In the genomic region with DNA sequence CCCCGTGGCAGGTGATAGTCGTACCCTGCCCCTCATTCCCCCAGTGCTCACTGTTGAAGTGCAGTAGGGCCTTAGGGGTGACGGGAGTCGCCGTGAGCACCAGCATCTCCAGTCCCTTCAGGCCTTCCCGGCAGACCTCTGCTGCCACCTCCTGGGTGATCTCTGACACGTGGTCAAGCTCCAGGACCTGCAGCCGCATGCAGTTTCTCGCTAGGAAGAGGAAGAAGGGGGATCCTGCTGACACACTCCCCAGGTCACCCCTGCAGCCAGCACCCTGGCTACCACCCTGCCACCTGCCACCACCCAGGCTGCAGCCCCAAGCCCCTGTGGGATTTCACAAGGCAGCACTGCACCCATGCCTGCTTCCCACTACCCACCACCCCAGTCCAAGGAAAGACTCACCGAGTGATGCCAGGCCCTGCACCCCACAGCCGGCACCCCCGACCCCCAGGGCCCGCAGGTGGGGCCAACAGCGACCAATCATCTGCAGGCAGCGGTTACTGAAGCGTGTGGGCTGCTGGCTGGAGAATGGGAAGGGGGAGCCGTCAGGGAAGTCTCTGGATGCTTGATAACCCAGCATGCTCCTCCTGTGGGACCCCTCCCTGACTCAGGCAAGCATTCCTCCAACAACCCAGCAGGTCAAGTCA, we compare ENCODE assay signal across 1 cellular context.
TF ChIP-seq lines count a peak whose summit lies in the region.

No MANE protein-coding gene starts in this region.

TF ChIP-seq in HepG2, 621 proteins besides CTCF, POLR2A, EP300 and RAD21 (continued from another document and continues in another):
- no peak for TF ChIP-seq NFAT5 (CRISPR knock-in tag; IDR thresholded peaks at IDR 0.05)
- no peak for TF ChIP-seq DBP (CRISPR knock-in tag; IDR thresholded peaks at IDR 0.05; ENCODE audit: not compliant biosample characterization)
- TF ChIP-seq IKZF5 (CRISPR knock-in tag; IDR thresholded peaks at IDR 0.05): 0 out of 2 replicates have a peak, but pooled peaks have one; percentile 25
- no peak for TF ChIP-seq SSRP1 (CRISPR knock-in tag; IDR thresholded peaks at IDR 0.05)
- TF ChIP-seq TGIF2 (CRISPR knock-in tag; IDR thresholded peaks at IDR 0.05): 0 out of 2 replicates have a peak, but pooled peaks have one; percentile 55
- no peak for TF ChIP-seq ZNF546 (CRISPR knock-in tag; conservative IDR thresholded peaks at IDR 0.05)
- TF ChIP-seq PTBP1 (IDR thresholded peaks at IDR 0.05; ENCODE audit: low read depth, low read length, poor library complexity, severe bottlenecking): no peak
- no peak for TF ChIP-seq ZNF891 (CRISPR knock-in tag; IDR thresholded peaks at IDR 0.05)
- TF ChIP-seq ZNF234 (CRISPR knock-in tag; conservative IDR thresholded peaks at IDR 0.05): no peak
- TF ChIP-seq ZNF282 (IDR thresholded peaks at IDR 0.05; ENCODE audit: partially characterized antibody): no peak
- no peak for TF ChIP-seq ZNF362 (CRISPR knock-in tag; IDR thresholded peaks at IDR 0.05; ENCODE audit: borderline replicate concordance)
- no peak for TF ChIP-seq MED8 (CRISPR knock-in tag; IDR thresholded peaks at IDR 0.05; ENCODE audit: insufficient replicate concordance)
- TF ChIP-seq, protein P1, sequence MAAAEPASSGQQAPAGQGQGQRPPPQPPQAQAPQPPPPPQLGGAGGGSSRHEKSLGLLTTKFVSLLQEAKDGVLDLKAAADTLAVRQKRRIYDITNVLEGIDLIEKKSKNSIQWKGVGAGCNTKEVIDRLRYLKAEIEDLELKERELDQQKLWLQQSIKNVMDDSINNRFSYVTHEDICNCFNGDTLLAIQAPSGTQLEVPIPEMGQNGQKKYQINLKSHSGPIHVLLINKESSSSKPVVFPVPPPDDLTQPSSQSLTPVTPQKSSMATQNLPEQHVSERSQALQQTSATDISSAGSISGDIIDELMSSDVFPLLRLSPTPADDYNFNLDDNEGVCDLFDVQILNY (CRISPR knock-in tag; conservative IDR thresholded peaks at IDR 0.05): no peak
- TF ChIP-seq CCDC6 (CRISPR knock-in tag; IDR thresholded peaks at IDR 0.05): no peak
- TF ChIP-seq ZNF33B (CRISPR knock-in tag; IDR thresholded peaks at IDR 0.05): no peak
- TF ChIP-seq JUNB (CRISPR knock-in tag; IDR thresholded peaks at IDR 0.05; ENCODE audit: borderline replicate concordance): no peak
- no peak for TF ChIP-seq ZNF30 (CRISPR knock-in tag; IDR thresholded peaks at IDR 0.05)
- no peak for TF ChIP-seq PRDM10 (CRISPR knock-in tag; IDR thresholded peaks at IDR 0.05; ENCODE audit: low read depth)
- no peak for TF ChIP-seq SOX5 (CRISPR knock-in tag; IDR thresholded peaks at IDR 0.05; ENCODE audit: borderline replicate concordance)
- TF ChIP-seq TEF (CRISPR knock-in tag; IDR thresholded peaks at IDR 0.05): no peak
- TF ChIP-seq, protein P2, sequence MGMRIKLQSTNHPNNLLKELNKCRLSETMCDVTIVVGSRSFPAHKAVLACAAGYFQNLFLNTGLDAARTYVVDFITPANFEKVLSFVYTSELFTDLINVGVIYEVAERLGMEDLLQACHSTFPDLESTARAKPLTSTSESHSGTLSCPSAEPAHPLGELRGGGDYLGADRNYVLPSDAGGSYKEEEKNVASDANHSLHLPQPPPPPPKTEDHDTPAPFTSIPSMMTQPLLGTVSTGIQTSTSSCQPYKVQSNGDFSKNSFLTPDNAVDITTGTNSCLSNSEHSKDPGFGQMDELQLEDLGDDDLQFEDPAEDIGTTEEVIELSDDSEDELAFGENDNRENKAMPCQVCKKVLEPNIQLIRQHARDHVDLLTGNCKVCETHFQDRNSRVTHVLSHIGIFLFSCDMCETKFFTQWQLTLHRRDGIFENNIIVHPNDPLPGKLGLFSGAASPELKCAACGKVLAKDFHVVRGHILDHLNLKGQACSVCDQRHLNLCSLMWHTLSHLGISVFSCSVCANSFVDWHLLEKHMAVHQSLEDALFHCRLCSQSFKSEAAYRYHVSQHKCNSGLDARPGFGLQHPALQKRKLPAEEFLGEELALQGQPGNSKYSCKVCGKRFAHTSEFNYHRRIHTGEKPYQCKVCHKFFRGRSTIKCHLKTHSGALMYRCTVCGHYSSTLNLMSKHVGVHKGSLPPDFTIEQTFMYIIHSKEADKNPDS (CRISPR knock-in tag; IDR thresholded peaks at IDR 0.05): 0 out of 2 replicates have a peak, but pooled peaks have one; percentile 66
- no peak for TF ChIP-seq NR3C1 (CRISPR knock-in tag; IDR thresholded peaks at IDR 0.05)
- TF ChIP-seq ZNF451 (CRISPR knock-in tag; IDR thresholded peaks at IDR 0.05): no peak
- TF ChIP-seq ARID2 (CRISPR knock-in tag; IDR thresholded peaks at IDR 0.05; ENCODE audit: borderline replicate concordance): no peak
- no peak for TF ChIP-seq ZNF460 (CRISPR knock-in tag; IDR thresholded peaks at IDR 0.05; ENCODE audit: borderline replicate concordance)
- no peak for TF ChIP-seq ZNF605 (CRISPR knock-in tag; IDR thresholded peaks at IDR 0.05)
- TF ChIP-seq ZSCAN21 (CRISPR knock-in tag; IDR thresholded peaks at IDR 0.05; ENCODE audit: borderline replicate concordance): no peak
- no peak for TF ChIP-seq NPAS2 (CRISPR knock-in tag; IDR thresholded peaks at IDR 0.05; ENCODE audit: borderline replicate concordance)
- TF ChIP-seq MTA1 (CRISPR knock-in tag; IDR thresholded peaks at IDR 0.05; ENCODE audit: borderline replicate concordance): no peak
- TF ChIP-seq ZNF343 (CRISPR knock-in tag; IDR thresholded peaks at IDR 0.05): no peak
- no peak for TF ChIP-seq CBX5 (CRISPR knock-in tag; IDR thresholded peaks at IDR 0.05; ENCODE audit: borderline replicate concordance)
- TF ChIP-seq NR2F2 (IDR thresholded peaks at IDR 0.05; ENCODE audit: borderline replicate concordance, low read depth): no peak
- no peak for TF ChIP-seq PAX8 (CRISPR knock-in tag; IDR thresholded peaks at IDR 0.05; ENCODE audit: borderline replicate concordance)
- no peak for TF ChIP-seq ZNF510 (CRISPR knock-in tag; IDR thresholded peaks at IDR 0.05; ENCODE audit: low read depth)
- TF ChIP-seq DRAP1 (CRISPR knock-in tag; IDR thresholded peaks at IDR 0.05): no peak
- TF ChIP-seq ARNTL (CRISPR knock-in tag; IDR thresholded peaks at IDR 0.05): no peak
- TF ChIP-seq ZNF431 (CRISPR knock-in tag; IDR thresholded peaks at IDR 0.05; ENCODE audit: borderline replicate concordance, low read depth): no peak
- 0 out of 2 replicates have a peak, but pooled peaks have one; percentile 17 for TF ChIP-seq FOXK1 (CRISPR knock-in tag; IDR thresholded peaks at IDR 0.05; ENCODE audit: borderline replicate concordance, low read depth)
- no peak for TF ChIP-seq TOE1 (CRISPR knock-in tag; IDR thresholded peaks at IDR 0.05)
- TF ChIP-seq FOXP1 (IDR thresholded peaks at IDR 0.05): no peak
- TF ChIP-seq FOXP1 (CRISPR knock-in tag; IDR thresholded peaks at IDR 0.05): no peak
- TF ChIP-seq ZNF644 (CRISPR knock-in tag; IDR thresholded peaks at IDR 0.05; ENCODE audit: low read depth): no peak
